In genomic region chr12:108860443-108860842, GRCh38 we compare ENCODE assay signal across 23 cellular contexts. TPM values are rescaled to one million over a fixed set of nuclear protein-coding genes. Genes with fewer than 3 reads are reported as not detected.
DNase-seq lines count a peak whose midpoint lies in the region; ATAC-seq, FAIRE-seq and TF ChIP-seq lines count a peak whose summit lies in the region.
"Had no signal": no experiment of that assay in that cellular context is flagged by ENCODE, and none has a peak within 500 bp of the region (broad histone marks: within the 10 kb centered on the region; RNA-seq: fewer than 3 reads in every experiment).

No MANE protein-coding gene starts in this region.

- TF ChIP-seq CTCF in OCI-LY3 (IDR thresholded peaks at IDR 0.05; ENCODE audit: low read depth, low read length) (no peak), nephron (IDR thresholded peaks at IDR 0.05; ENCODE audit: unreplicated experiment in 3 of 3) (no peak), Caco-2 (IDR thresholded peaks at IDR 0.05; ENCODE audit: insufficient read depth in 1 of 2, low read depth in 1 of 2, low read length in 1 of 2, severe bottlenecking in 1 of 2, unreplicated experiment in 1 of 2) (no peak)

- H3K4me1 ChIP-seq in BLaER1 treated with 17β-estradiol and CSF1 and Interleukin-3, amounts not matched to agents 10 nM and 100 nM: peaks cover 43 to 61% (median 57%) of the 10 kb centered on the region in 10 experiments
- H3K4me1 ChIP-seq in OCI-LY3 (ENCODE audit: low read length): peaks cover 52% of the 10 kb centered on the region
- H3K4me1 ChIP-seq in Caco-2: peaks cover 8% of the 10 kb centered on the region

- peaks cover 28% of the 10 kb centered on the region for H3K4me1 Mint-ChIP-seq in nephron
- H3K4me1 Mint-ChIP-seq in Caco-2 (ENCODE audit: low read depth, unreplicated experiment): peaks cover 18% of the 10 kb centered on the region

- H3K27ac Mint-ChIP-seq in nephron: peak overlapping the region in 1 of 3 experiments; percentile 3
- no peak overlapping the region for H3K27ac Mint-ChIP-seq in Caco-2 (ENCODE audit: unreplicated experiment)
- H3K27ac Mint-ChIP-seq: activated naive CD8-positive, alpha-beta T cell treated with anti-CD3 and anti-CD28 coated beads for 36 hours; activated T-helper 17 cell treated with anti-CD3 and anti-CD28 coated beads, Interleukin-2, amount 50 U/mL, for 72 hours; endodermal cell had no signal

- peak overlapping the region in 2 of 11 experiments; percentile 14 to 41; a peak in 2 of 22 replicates for H3K9ac ChIP-seq in BLaER1 treated with 17β-estradiol and CSF1 and Interleukin-3, amounts not matched to agents 10 nM and 100 nM
- H3K9ac ChIP-seq in OCI-LY3 (ENCODE audit: low read length): no peak overlapping the region

- H3K4me2 ChIP-seq in BLaER1 treated with 17β-estradiol and CSF1 and Interleukin-3, amounts not matched to agents 10 nM and 100 nM: peak overlapping the region; percentile 10 to 83 (median 42); a peak in 18 of 22 replicates
- H3K4me2 ChIP-seq in OCI-LY3 (ENCODE audit: low read length): peak overlapping the region; percentile 67

- peaks cover 3% of the 10 kb centered on the region for H3K27me3 Mint-ChIP-seq in nephron (ENCODE audit: low read depth)
- no peaks in the 10 kb centered on the region for H3K27me3 Mint-ChIP-seq in Caco-2 (ENCODE audit: insufficient read depth, unreplicated experiment)
- H3K27me3 Mint-ChIP-seq: activated T-helper 17 cell treated with anti-CD3 and anti-CD28 coated beads, Interleukin-2, amount 50 U/mL, for 72 hours had no signal

- H3K9me3 Mint-ChIP-seq in nephron (peaks cover 2% of the 10 kb centered on the region), Caco-2 (ENCODE audit: unreplicated experiment) (peaks cover 9% of the 10 kb centered on the region)
- H3K9me3 Mint-ChIP-seq: activated T-helper 17 cell treated with anti-CD3 and anti-CD28 coated beads, Interleukin-2, amount 50 U/mL, for 72 hours had no signal

- POLR2A ChIA-PET in Caco-2 (lab: Charles Lee): no interaction called here

- ATAC-seq in HG03442 (IDR thresholded peaks at IDR 0.05; ENCODE audit: unreplicated experiment): no peak
- ATAC-seq: activated T-helper 17 cell treated with anti-CD3 and anti-CD28 coated beads, Interleukin-2, amount 50 U/mL, for 72 hours had no signal

- H3K36me3 Mint-ChIP-seq in nephron (ENCODE audit: low read depth) (no peaks in the 10 kb centered on the region), Caco-2 (ENCODE audit: insufficient read depth, unreplicated experiment) (peaks cover 25% of the 10 kb centered on the region)

- peak overlapping the region; percentile 1 to 42 (median 22) for H3K4me3 Mint-ChIP-seq in nephron
- H3K4me3 Mint-ChIP-seq in Caco-2 (ENCODE audit: unreplicated experiment): no peak overlapping the region
- H3K4me3 Mint-ChIP-seq: activated naive CD8-positive, alpha-beta T cell treated with anti-CD3 and anti-CD28 coated beads for 36 hours; activated T-helper 17 cell treated with anti-CD3 and anti-CD28 coated beads, Interleukin-2, amount 50 U/mL, for 72 hours; endodermal cell had no signal

- no peaks in the 10 kb centered on the region for H3K9me3 ChIP-seq in BLaER1 treated with 17β-estradiol and CSF1 and Interleukin-3, amounts not matched to agents 10 nM and 100 nM (replicated peaks in 1 of 11)
- H3K9me3 ChIP-seq in OCI-LY3 (ENCODE audit: insufficient read depth, low read length) (no peaks in the 10 kb centered on the region), Caco-2 (no peaks in the 10 kb centered on the region)
- H3K9me3 ChIP-seq: Peyer's patch, prostate gland had no signal

- peaks cover 18% of the 10 kb centered on the region for H3K79me2 ChIP-seq in OCI-LY3 (ENCODE audit: low read length)

- no peak for DNase-seq in GM12892 (ENCODE audit: insufficient read length)
- DNase-seq in Caco-2: no peak
- DNase-seq in NCI-H524 treated with DMSO at 0.1 percent for 48 hours (lab: John Stamatoyannopoulos, UW): no peak
- DNase-seq in NCI-H2196 treated with DMSO at 0.1 percent for 48 hours (lab: John Stamatoyannopoulos, UW; ENCODE audit: unreplicated experiment): no peak
- DNase-seq: activated naive CD8-positive, alpha-beta T cell treated with anti-CD3 and anti-CD28 coated beads for 36 hours; endodermal cell; NCI-H146; NCI-H774; Peyer's patch; stimulated activated CD4-positive, alpha-beta T cell treated with anti-CD3 and anti-CD28 coated beads, Interleukin-1b, Interleukin-23, amount 100 ng/mL, for 48 hours; stimulated activated naive CD4-positive, alpha-beta T cell had no signal

- CTCF ChIA-PET in Caco-2 (lab: Charles Lee): no interaction called here

- H3K4me3 ChIP-seq in BLaER1 treated with 17β-estradiol and CSF1 and Interleukin-3, amounts not matched to agents 10 nM and 100 nM: no peak overlapping the region
- H3K4me3 ChIP-seq in OCI-LY3 (ENCODE audit: low read length) (peak overlapping the region; percentile 29; the same call in 1 of the 2 replicates), Caco-2 (ENCODE audit: low read depth, low read length) (no peak overlapping the region)
- H3K4me3 ChIP-seq: Peyer's patch, prostate gland had no signal

- TF ChIP-seq POLR2A in GM12892 (IDR thresholded peaks at IDR 0.05; ENCODE audit: low read depth, low read length): no peak

- intact Hi-C loops in Caco-2 (cut with micrococcal nuclease; ENCODE audit: unreplicated experiment): no loop called here

- peak; percentile 27 for FAIRE-seq in GM12892 (lab: Jason Lieb, UNC)

- peaks cover 0 to 15% (median 12%) of the 10 kb centered on the region in 11 experiments; a peak in 16 of 22 replicates for H4K20me1 ChIP-seq in BLaER1 treated with 17β-estradiol and CSF1 and Interleukin-3, amounts not matched to agents 10 nM and 100 nM
- H4K20me1 ChIP-seq in OCI-LY3 (ENCODE audit: insufficient read depth, low read length): peaks cover 7% of the 10 kb centered on the region; the same call in 1 of the 2 replicates

- H3K27me3 ChIP-seq in BLaER1 treated with 17β-estradiol and CSF1 and Interleukin-3, amounts not matched to agents 10 nM and 100 nM: no peaks in the 10 kb centered on the region
- H3K27me3 ChIP-seq in OCI-LY3 (ENCODE audit: low read depth, low read length): peaks cover 14% of the 10 kb centered on the region
- no peaks in the 10 kb centered on the region for H3K27me3 ChIP-seq in Caco-2 (replicated peaks; ENCODE audit: control insufficient read depth, insufficient read depth, low read length)
- H3K27me3 ChIP-seq: Peyer's patch had no signal

- no TSS peak for BruUV-seq in Caco-2 (replicated peaks; lab: Mats Ljungman, UMichigan)

- peaks cover 0 to under 1% (median 0%) of the 10 kb centered on the region in 11 experiments; a peak in 1 of 22 replicates for H3K36me3 ChIP-seq in BLaER1 treated with 17β-estradiol and CSF1 and Interleukin-3, amounts not matched to agents 10 nM and 100 nM
- H3K36me3 ChIP-seq in OCI-LY3 (replicated peaks; ENCODE audit: low read depth, low read length) (no peaks in the 10 kb centered on the region), Caco-2 (ENCODE audit: control insufficient read depth, insufficient read depth, low read length) (no peaks in the 10 kb centered on the region)
- H3K36me3 ChIP-seq: Peyer's patch, prostate gland had no signal

- H2AFZ ChIP-seq in OCI-LY3 (ENCODE audit: low read depth, low read length): no peak overlapping the region

- H3K27ac ChIP-seq in BLaER1 treated with 17β-estradiol and CSF1 and Interleukin-3, amounts not matched to agents 10 nM and 100 nM: peak overlapping the region in 5 of 11 experiments; percentile 9 to 34 (median 31); a peak in 7 of 22 replicates
- peak overlapping the region; percentile 3; the same call in 1 of the 2 replicates for H3K27ac ChIP-seq in OCI-LY3 (ENCODE audit: low read length)
- H3K27ac ChIP-seq: Peyer's patch, prostate gland had no signal

RNA-seq across cellular contexts. Expression of gene SSH1, which starts 3.1 kb away (rescaled TPM):
- polyA plus RNA-seq in GM12892 (2012; ENCODE audit: missing spikeins): 9.5 TPM
- total RNA-seq in Caco-2 (2022): 26.0 and 27.7 TPM in 2 replicates

RNA-seq across cellular contexts. Expression of gene DAO, which starts 19.4 kb away (rescaled TPM):
- polyA plus RNA-seq in GM12892 (2012; ENCODE audit: missing spikeins): not detected
- total RNA-seq in Caco-2 (2022): not detected in 2 replicates
- total RNA-seq: activated naive CD8-positive, alpha-beta T cell treated with anti-CD3 and anti-CD28 coated beads for 36 hours; activated T-helper 17 cell treated with anti-CD3 and anti-CD28 coated beads, Interleukin-2, amount 50 U/mL, for 72 hours; cerebellum; Daoy; endodermal cell; fibroblast of lung; glomerular endothelial cell; M059J; prostate gland had no signal
- polyA plus RNA-seq: fibroblast of lung, neural cell had no signal
